ENCODE assay signal across 12 cellular contexts in genomic region chr19:10962863-10963262, GRCh38. TPM values are rescaled to one million over a fixed set of nuclear protein-coding genes. Genes with fewer than 3 reads are reported as not detected.
DNase-seq lines count a peak whose midpoint lies in the region; ATAC-seq and TF ChIP-seq lines count a peak whose summit lies in the region.
"Had no signal": no experiment of that assay in that cellular context is flagged by ENCODE, and none has a peak within 500 bp of the region (broad histone marks: within the 10 kb centered on the region; RNA-seq: fewer than 3 reads in every experiment).

No MANE protein-coding gene starts in this region.

- DNase-seq in AG04450 (ENCODE audit: low read depth, low spot score) (no peak), HAP-1 (ENCODE audit: low spot score in 2 of 2) (no peak), mesendoderm (no peak), AML-193 (lab: John Stamatoyannopoulos, UW) (no peak), left lung (no peak)
- no peak for DNase-seq in activated T-helper 2 cell treated with anti-CD3 and anti-CD28 coated beads, Interferon-gamma antibody, Interleukin-2, Interleukin-4, amounts not matched to agents 10 μg/mL and 5 μg/mL and 100 μg/mL, durations not matched to agents 14 hours and 24 hours and 36 hours (ENCODE audit: low spot score)
- DNase-seq: hypothalamus, NCI-H774 had no signal

- in situ Hi-C loops in HAP-1 (cut with MboI; ENCODE audit: low sequenced_read_pairs): no loop called here

- peaks cover 30% of the 10 kb centered on the region for H3K4me1 Mint-ChIP-seq in activated T-helper 2 cell treated with anti-CD3 and anti-CD28 coated beads, Interferon-gamma antibody, Interleukin-2, Interleukin-4, amounts not matched to agents 10 μg/mL and 5 μg/mL and 100 μg/mL, durations not matched to agents 14 hours and 24 hours and 36 hours (ENCODE audit: low read depth)

- peaks cover 6% of the 10 kb centered on the region for H3K79me1 ChIP-seq in mesendoderm (ENCODE audit: low read length)

- H3K27me3 ChIP-seq in AG04450 (ENCODE audit: control insufficient read depth, insufficient read depth, low read length): no peaks in the 10 kb centered on the region
- H3K27me3 ChIP-seq in HAP-1 (ENCODE audit: low read depth): no peaks in the 10 kb centered on the region
- H3K27me3 ChIP-seq in mesendoderm (ENCODE audit: insufficient read depth, low read length, poor library complexity): no peaks in the 10 kb centered on the region
- H3K27me3 ChIP-seq in left lung: no peaks in the 10 kb centered on the region
- H3K27me3 ChIP-seq: body of pancreas had no signal

- peak overlapping the region; percentile 59 for H3K27ac Mint-ChIP-seq in activated T-helper 2 cell treated with anti-CD3 and anti-CD28 coated beads, Interferon-gamma antibody, Interleukin-2, Interleukin-4, amounts not matched to agents 10 μg/mL and 5 μg/mL and 100 μg/mL, durations not matched to agents 14 hours and 24 hours and 36 hours

- H2BK15ac ChIP-seq in mesendoderm (replicated peaks; ENCODE audit: low read depth): no peak overlapping the region

- H3K23ac ChIP-seq in mesendoderm (ENCODE audit: low read length): no peak overlapping the region

- no peak overlapping the region for H2BK5ac ChIP-seq in mesendoderm (ENCODE audit: low read length)

- H3K36me3 ChIP-seq in HAP-1 (replicated peaks) (no peaks in the 10 kb centered on the region), mesendoderm (ENCODE audit: control insufficient read depth, insufficient read depth, low read length) (no peaks in the 10 kb centered on the region), left lung (no peaks in the 10 kb centered on the region)
- H3K36me3 ChIP-seq: prostate gland had no signal

- peaks cover 12% of the 10 kb centered on the region for H3K36me3 Mint-ChIP-seq in activated T-helper 2 cell treated with anti-CD3 and anti-CD28 coated beads, Interferon-gamma antibody, Interleukin-2, Interleukin-4, amounts not matched to agents 10 μg/mL and 5 μg/mL and 100 μg/mL, durations not matched to agents 14 hours and 24 hours and 36 hours (ENCODE audit: low read depth)

- no peak overlapping the region for H3K4me2 ChIP-seq in mesendoderm (ENCODE audit: low read length)

- H3K9me3 ChIP-seq in AG04450 (ENCODE audit: control insufficient read depth, insufficient read depth, low read length) (no peaks in the 10 kb centered on the region), HAP-1 (no peaks in the 10 kb centered on the region), left lung (no peaks in the 10 kb centered on the region)
- H3K9me3 ChIP-seq: body of pancreas, prostate gland had no signal

- TF ChIP-seq CTCF in AG04450 (IDR thresholded peaks at IDR 0.05; ENCODE audit: low read depth, low read length) (no peak), left lung (IDR thresholded peaks at IDR 0.05) (no peak)

- WGBS in mesendoderm (ENCODE audit: extremely low coverage, insufficient coverage, low lambda C conversion rate): no CpG with 5 or more reads among the region's 10 CpGs

- no peaks in the 10 kb centered on the region for H3K9me3 Mint-ChIP-seq in activated T-helper 2 cell treated with anti-CD3 and anti-CD28 coated beads, Interferon-gamma antibody, Interleukin-2, Interleukin-4, amounts not matched to agents 10 μg/mL and 5 μg/mL and 100 μg/mL, durations not matched to agents 14 hours and 24 hours and 36 hours

- H2AK5ac ChIP-seq in mesendoderm (ENCODE audit: low read length): no peak overlapping the region

- H2BK120ac ChIP-seq in mesendoderm (ENCODE audit: low read depth, low read length): no peak overlapping the region

- peak overlapping the region; percentile 49 for H3K56ac ChIP-seq in mesendoderm (ENCODE audit: low read length)

- POLR2A ChIA-PET in AG04450 (lab: Yijun Ruan, JAX): no interaction called here

- intact Hi-C loops in activated T-helper 2 cell treated with anti-CD3 and anti-CD28 coated beads, Interferon-gamma antibody, Interleukin-2, Interleukin-4, amounts not matched to agents 10 μg/mL and 5 μg/mL and 100 μg/mL, durations not matched to agents 14 hours and 24 hours and 36 hours (cut with micrococcal nuclease): loop anchor here (1.0 to 5.0 kb wide), 3 partner anchors 21 to 1146 kb away; partner anchors contain the start of gene FBXL12
- intact Hi-C loops in left lung (cut with DNase I): no loop called here

- H3K18ac ChIP-seq in mesendoderm (ENCODE audit: low read length): no peak overlapping the region

- no peak for ATAC-seq in HG02623 (IDR thresholded peaks at IDR 0.05; ENCODE audit: unreplicated experiment)
- no peak for ATAC-seq in left lung
- no peak for ATAC-seq in HG03095 (IDR thresholded peaks at IDR 0.05; ENCODE audit: unreplicated experiment)
- ATAC-seq: body of pancreas had no signal

- CTCF ChIA-PET in AG04450 (lab: Charles Lee): interaction anchor here (4.3 kb wide), 1 partner anchor 22 kb away, joined by 12 read pairs; no protein-coding TSS in a partner anchor

- no peak overlapping the region for H3K4ac ChIP-seq in mesendoderm (ENCODE audit: low read depth, low read length)

- H3K4me3 ChIP-seq in AG04450 (ENCODE audit: low read depth, low read length) (peak overlapping the region; percentile 41), HAP-1 (peak overlapping the region; percentile 91), mesendoderm (ENCODE audit: low read length) (no peak overlapping the region), left lung (peak overlapping the region in 1 of 2 donors; percentile 83)

- H3K4me1 ChIP-seq in HAP-1: peaks cover 19% of the 10 kb centered on the region
- H3K4me1 ChIP-seq in mesendoderm (ENCODE audit: control insufficient read depth, low read depth, low read length): no peaks in the 10 kb centered on the region
- H3K4me1 ChIP-seq in left lung: peaks cover 17 to 48% of the 10 kb centered on the region in 2 donors

- no peaks in the 10 kb centered on the region for H3K27me3 Mint-ChIP-seq in activated T-helper 2 cell treated with anti-CD3 and anti-CD28 coated beads, Interferon-gamma antibody, Interleukin-2, Interleukin-4, amounts not matched to agents 10 μg/mL and 5 μg/mL and 100 μg/mL, durations not matched to agents 14 hours and 24 hours and 36 hours (ENCODE audit: low read depth)

- H3K79me2 ChIP-seq in mesendoderm (ENCODE audit: control insufficient read depth, insufficient read depth, low read length): peaks cover 57% of the 10 kb centered on the region

- peak overlapping the region; percentile 91 for H3K4me3 Mint-ChIP-seq in activated T-helper 2 cell treated with anti-CD3 and anti-CD28 coated beads, Interferon-gamma antibody, Interleukin-2, Interleukin-4, amounts not matched to agents 10 μg/mL and 5 μg/mL and 100 μg/mL, durations not matched to agents 14 hours and 24 hours and 36 hours (ENCODE audit: low read depth)

- H4K8ac ChIP-seq in mesendoderm (ENCODE audit: low read depth, low read length): no peak overlapping the region

- no peak overlapping the region for H3K27ac ChIP-seq in AG04450 (ENCODE audit: low read depth, low read length)
- no peak overlapping the region for H3K27ac ChIP-seq in mesendoderm (ENCODE audit: low read depth, low read length)
- H3K27ac ChIP-seq in left lung: peak overlapping the region in 1 of 2 donors; percentile 10

- H3K9ac ChIP-seq in mesendoderm (ENCODE audit: low read length): peak overlapping the region; percentile 32

- H4K5ac ChIP-seq in mesendoderm (ENCODE audit: low read length): no peak overlapping the region

RNA-seq across cellular contexts. Expression of gene SMARCA4, which starts 2.0 kb away (rescaled TPM):
- polyA plus RNA-seq in AG04450 (2011; rRNA removed): 41.6 and 63.5 TPM in 2 replicates
- 120 and 164 TPM in 2 replicates for polyA minus RNA-seq in AG04450 (2011; rRNA and poly(A)+ RNA removed)
- total RNA-seq in activated T-helper 2 cell treated with anti-CD3 and anti-CD28 coated beads, Interferon-gamma antibody, Interleukin-2, Interleukin-4, amounts not matched to agents 10 μg/mL and 5 μg/mL and 100 μg/mL, durations not matched to agents 14 hours and 24 hours and 36 hours: 149 and 158 TPM in 2 replicates
- 173 TPM for polyA plus RNA-seq in mesendoderm (2013, experiment 1 of 2)
- 171 TPM for polyA plus RNA-seq in mesendoderm (2013, experiment 2 of 2)
- 100 to 1,000 TPM in 1 of 2 donors, 10 to 100 TPM in 1; 98.3 to 101 TPM for total RNA-seq in left lung

RNA-seq across cellular contexts. Expression of gene TIMM29, which starts 34.3 kb away (rescaled TPM):
- polyA plus RNA-seq in AG04450 (2011; rRNA removed): 7.4 and 7.5 TPM in 2 replicates
- 5.3 and 5.7 TPM in 2 replicates for polyA minus RNA-seq in AG04450 (2011; rRNA and poly(A)+ RNA removed)
- total RNA-seq in activated T-helper 2 cell treated with anti-CD3 and anti-CD28 coated beads, Interferon-gamma antibody, Interleukin-2, Interleukin-4, amounts not matched to agents 10 μg/mL and 5 μg/mL and 100 μg/mL, durations not matched to agents 14 hours and 24 hours and 36 hours: 18.8 and 19.0 TPM in 2 replicates
- 21.2 TPM for polyA plus RNA-seq in mesendoderm (2013, experiment 1 of 2)
- polyA plus RNA-seq in mesendoderm (2013, experiment 2 of 2): 20.8 TPM
- total RNA-seq in left lung: 10 to 100 TPM; 18.8 to 19.5 TPM

RNA-seq across cellular contexts. Expression of gene YIPF2, which starts 34.4 kb away (rescaled TPM):
- polyA plus RNA-seq in AG04450 (2011; rRNA removed): 35.1 and 56.5 TPM in 2 replicates
- 28.3 and 36.3 TPM in 2 replicates for polyA minus RNA-seq in AG04450 (2011; rRNA and poly(A)+ RNA removed)
- 25.0 and 25.9 TPM in 2 replicates for total RNA-seq in activated T-helper 2 cell treated with anti-CD3 and anti-CD28 coated beads, Interferon-gamma antibody, Interleukin-2, Interleukin-4, amounts not matched to agents 10 μg/mL and 5 μg/mL and 100 μg/mL, durations not matched to agents 14 hours and 24 hours and 36 hours
- 32.3 TPM for polyA plus RNA-seq in mesendoderm (2013, experiment 1 of 2)
- 31.3 TPM for polyA plus RNA-seq in mesendoderm (2013, experiment 2 of 2)
- 10 to 100 TPM; 68.4 to 77.6 TPM for total RNA-seq in left lung
